In the genomic region with DNA sequence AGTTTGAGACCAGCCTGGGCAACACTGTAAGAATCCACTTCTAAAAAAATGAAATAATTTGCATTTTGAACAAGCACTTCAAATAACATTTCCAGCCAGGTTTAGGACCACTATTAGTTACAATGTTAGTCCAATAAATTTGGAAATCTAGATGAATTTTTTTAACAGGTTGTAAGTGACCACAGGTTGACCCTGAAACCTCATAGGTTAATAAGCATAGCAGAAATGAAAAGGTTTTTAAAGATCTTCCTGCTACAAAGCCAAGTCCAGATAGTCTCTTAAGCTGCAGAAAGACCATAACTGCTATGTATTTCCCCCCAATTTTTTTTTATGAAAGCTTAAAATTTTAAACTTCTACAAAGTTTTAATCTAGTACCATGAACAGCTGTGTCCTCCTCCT, we compare ENCODE assay signal across 23 cellular contexts. TPM values are rescaled to one million over a fixed set of nuclear protein-coding genes. Genes with fewer than 3 reads are reported as not detected.
DNase-seq lines count a peak whose midpoint lies in the region; ATAC-seq and TF ChIP-seq lines count a peak whose summit lies in the region.
"Had no signal": no experiment of that assay in that cellular context is flagged by ENCODE, and none has a peak within 500 bp of the region (broad histone marks: within the 10 kb centered on the region; RNA-seq: fewer than 3 reads in every experiment).

No MANE protein-coding gene starts in this region.

- H3K9me3 Mint-ChIP-seq in IgD-negative memory B cell (no peaks in the 10 kb centered on the region), brain (no peaks in the 10 kb centered on the region), nephron (peaks cover 3% of the 10 kb centered on the region)
- H3K9me3 Mint-ChIP-seq: CD14-positive monocyte had no signal

- no peaks in the 10 kb centered on the region for H3K27me3 ChIP-seq in OCI-LY1 (ENCODE audit: insufficient read depth, low read length)
- H3K27me3 ChIP-seq: Peyer's patch, SJCRH30 had no signal

- H3K9ac ChIP-seq in OCI-LY1 (ENCODE audit: low read length) = no peak overlapping the region

- peak overlapping the region in 2 of 3 donors; percentile 47 to 66 for H3K27ac Mint-ChIP-seq in IgD-negative memory B cell
- no peak overlapping the region for H3K27ac Mint-ChIP-seq in brain
- H3K27ac Mint-ChIP-seq in nephron = no peak overlapping the region
- H3K27ac Mint-ChIP-seq: B cell, GM23338 had no signal

- no peaks in the 10 kb centered on the region for H3K36me3 Mint-ChIP-seq in IgD-negative memory B cell
- H3K36me3 Mint-ChIP-seq in brain = peaks cover 2% of the 10 kb centered on the region
- H3K36me3 Mint-ChIP-seq in nephron (ENCODE audit: low read depth) = peaks cover under 1% of the 10 kb centered on the region
- H3K36me3 Mint-ChIP-seq: CD14-positive monocyte had no signal

- no peaks in the 10 kb centered on the region for H3K9me2 ChIP-seq in OCI-LY1 (ENCODE audit: low read depth, low read length)

- H3K4me1 Mint-ChIP-seq in IgD-negative memory B cell = peaks cover 14 to 22% (median 18%) of the 10 kb centered on the region in 3 donors
- peaks cover 19% of the 10 kb centered on the region for H3K4me1 Mint-ChIP-seq in brain
- H3K4me1 Mint-ChIP-seq in nephron = peaks cover 8% of the 10 kb centered on the region

- peak overlapping the region in 1 of 4 donors; percentile 99 for H3K4me3 Mint-ChIP-seq in IgD-negative memory B cell
- H3K4me3 Mint-ChIP-seq in brain = peak overlapping the region in 3 of 5 experiments; percentile 14 to 91 (median 61)
- H3K4me3 Mint-ChIP-seq in nephron = peak overlapping the region; percentile 16 to 89 (median 66)
- H3K4me3 Mint-ChIP-seq: CD14-positive monocyte, GM23338 had no signal

- DNase-seq in hepatic stellate cell (ENCODE audit: low spot score) (no peak), left ventricle myocardium superior (no peak), medulla oblongata (ENCODE audit: extremely low spot score) (no peak)
- DNase-seq: GDM1, IMR-90, MM.1S, NCI-H1105, NCI-H146, NCI-H2029, NCI-H226, NCI-H510A treated with DMSO at 0.1 percent for 48 hours, NCI-H748 treated with DMSO at 0.1 percent for 48 hours, Peyer's patch had no signal

- H3K9me3 ChIP-seq in OCI-LY1 (ENCODE audit: low read length) = no peaks in the 10 kb centered on the region
- H3K9me3 ChIP-seq: A549, HAP-1, Peyer's patch, SJCRH30 had no signal

- no peaks in the 10 kb centered on the region for H3F3A ChIP-seq in OCI-LY1 (ENCODE audit: insufficient read depth, low read length)

- no peaks in the 10 kb centered on the region for H3K27me3 Mint-ChIP-seq in IgD-negative memory B cell
- no peaks in the 10 kb centered on the region for H3K27me3 Mint-ChIP-seq in brain
- H3K27me3 Mint-ChIP-seq in nephron (ENCODE audit: low read depth) = no peaks in the 10 kb centered on the region
- H3K27me3 Mint-ChIP-seq: B cell had no signal

- no peaks in the 10 kb centered on the region for H3K79me2 ChIP-seq in OCI-LY1 (ENCODE audit: insufficient read depth, low read length)

- H3K27ac ChIP-seq in OCI-LY1 (ENCODE audit: low read depth, low read length, poor library complexity, severe bottlenecking) = no peak overlapping the region
- H3K27ac ChIP-seq: A549, Peyer's patch, SJCRH30 had no signal

- no peak for ATAC-seq in left ventricle myocardium superior
- ATAC-seq: A549, GM23338 had no signal

- H4K20me1 ChIP-seq in OCI-LY1 (ENCODE audit: insufficient read depth, low read length) = no peaks in the 10 kb centered on the region

- no peaks in the 10 kb centered on the region for H3K36me3 ChIP-seq in OCI-LY1 (ENCODE audit: insufficient read depth, low read length)
- H3K36me3 ChIP-seq: HAP-1, Peyer's patch, SJCRH30 had no signal

- H3K4me2 ChIP-seq in OCI-LY1 (ENCODE audit: low read length) = no peak overlapping the region; the same call in 1 of the 2 replicates
- H3K4me2 ChIP-seq: A549 had no signal

- TF ChIP-seq CTCF in OCI-LY1 (IDR thresholded peaks at IDR 0.05; ENCODE audit: low read length) (no peak), brain (conservative IDR thresholded peaks at IDR 0.05) (no peak), nephron (IDR thresholded peaks at IDR 0.05; ENCODE audit: unreplicated experiment in 3 of 3) (no peak)

- intact Hi-C loops in left ventricle myocardium superior (cut with micrococcal nuclease) = no loop called here

- H2AFZ ChIP-seq in OCI-LY1 (ENCODE audit: low read length) = peak overlapping the region; percentile 92; the same call in 1 of the 2 replicates
- H2AFZ ChIP-seq: GM23338 had no signal

- peaks cover 28% of the 10 kb centered on the region for H3K4me1 ChIP-seq in OCI-LY1 (ENCODE audit: insufficient read depth, low read length, severe bottlenecking)

- H3K4me3 ChIP-seq in OCI-LY1 (ENCODE audit: low read depth, low read length, poor library complexity, severe bottlenecking) = no peak overlapping the region
- H3K4me3 ChIP-seq: A549, GM23338, HAP-1, Peyer's patch, SJCRH30 had no signal

RNA-seq across cellular contexts. Expression of gene NIT2, which starts 1.5 kb away (rescaled TPM):
- polyA plus RNA-seq in IgD-negative memory B cell (55.6 TPM), brain (ENCODE audit: insufficient read depth, low read depth, low replicate concordance) (30.4 TPM)
- total RNA-seq in left ventricle myocardium superior = 47.3 TPM

Comparison
In these comparisons a context has a peak if more than half of its experiments do, and no peak if none do; other contexts are left out.
1. H3K27ac Mint-ChIP-seq: peak in IgD-negative memory B cell (2 of 3); none in brain (0 of 5) and nephron (0 of 3).